ENCODE assay signal across 8 cellular contexts in genomic region chrX:119693032-119693995, GRCh38. TPM values are rescaled to one million over a fixed set of nuclear protein-coding genes. Genes with fewer than 3 reads are reported as not detected.
DNase-seq lines count a peak whose midpoint lies in the region; ATAC-seq and TF ChIP-seq lines count a peak whose summit lies in the region.

Gene SEPTIN6 (minus strand): TSS chrX:119693168. CDS start chrX:119693105, 63 bp downstream.

- CTCF ChIA-PET in AG04450 (lab: Charles Lee) = interaction anchor here (1.0 to 1.7 kb wide), 2 partner anchors 36 to 83 kb away, joined by 4 to 5 read pairs; no protein-coding TSS in a partner anchor

- H3K27me3 ChIP-seq in AG04450 (ENCODE audit: control insufficient read depth, insufficient read depth, low read length) = no peaks in the 10 kb centered on the region
- H3K27me3 ChIP-seq in right lobe of liver = no peaks in the 10 kb centered on the region

- peak; percentile 65 for TF ChIP-seq POLR2A in right lobe of liver (IDR thresholded peaks at IDR 0.05)

- H3K27ac ChIP-seq in AG04450 (ENCODE audit: low read depth, low read length) (no peak within 1 kb of the TSS), right lobe of liver (peak within 1 kb of the TSS; percentile 49 to 88 (median 86))

- ATAC-seq in GM18858 (IDR thresholded peaks at IDR 0.05; ENCODE audit: unreplicated experiment) = peak; percentile 49
- ATAC-seq in HG03066 (IDR thresholded peaks at IDR 0.05; ENCODE audit: low read depth, unreplicated experiment) = peak; percentile 67
- peak; percentile 70 to 78 (median 72) for ATAC-seq in right lobe of liver

- H3K9me3 Mint-ChIP-seq in activated CD4-positive, alpha-beta T cell treated with anti-CD3 and anti-CD28 coated beads, Interleukin-2, amount 10 ng/mL, durations not matched to agents 24 days and 14 days = no peaks in the 10 kb centered on the region

- intact Hi-C loops in activated CD4-positive, alpha-beta T cell treated with anti-CD3 and anti-CD28 coated beads, Interleukin-2, amount 10 ng/mL, durations not matched to agents 24 days and 14 days (cut with micrococcal nuclease) = loop anchor here (1.0 to 5.0 kb wide), 6 partner anchors 38 to 177 kb away; partner anchors contain the start of genes NDUFA1, RNF113A, RPL39 and UBE2A
- intact Hi-C loops in right lobe of liver (cut with DNase I) = no loop called here

- H3K27me3 Mint-ChIP-seq in activated CD4-positive, alpha-beta T cell treated with anti-CD3 and anti-CD28 coated beads, Interleukin-2, amount 10 ng/mL, durations not matched to agents 24 days and 14 days = no peaks in the 10 kb centered on the region

- H3K4me3 Mint-ChIP-seq in activated CD4-positive, alpha-beta T cell treated with anti-CD3 and anti-CD28 coated beads, Interleukin-2, amount 10 ng/mL, durations not matched to agents 24 days and 14 days = peak within 1 kb of the TSS; percentile 96

- DNase-seq in AG04450 (ENCODE audit: low read depth, low spot score) (no peak), NCI-H524 (lab: John Stamatoyannopoulos, UW) (peak; percentile 83 to 92), dedifferentiated amniotic fluid mesenchymal stem cell (ENCODE audit: extremely low spot score) (peak; percentile 22), right lobe of liver (peak; percentile 67 to 78 (median 70))
- peak; percentile 94 for DNase-seq in activated CD4-positive, alpha-beta T cell treated with anti-CD3 and anti-CD28 coated beads, Interleukin-2, amount 10 ng/mL, durations not matched to agents 24 days and 14 days
- peak; percentile 60 to 69 (median 61) for DNase-seq in stimulated activated CD4-positive, alpha-beta T cell treated with anti-CD3 and anti-CD28 coated beads, TNF-alpha, amount 100 ng/mL, for 1 hour (ENCODE audit: low read depth in 3 of 3, low spot score in 1 of 3)

- H3K4me1 Mint-ChIP-seq in activated CD4-positive, alpha-beta T cell treated with anti-CD3 and anti-CD28 coated beads, Interleukin-2, amount 10 ng/mL, durations not matched to agents 24 days and 14 days = peaks cover 4% of the 10 kb centered on the region

- H3K4me3 ChIP-seq in AG04450 (ENCODE audit: low read depth, low read length) (peak within 1 kb of the TSS; percentile 67), right lobe of liver (peak within 1 kb of the TSS; percentile 63 to 68 (median 66))

- H3K36me3 ChIP-seq in right lobe of liver = no peaks in the 10 kb centered on the region

- H3K4me1 ChIP-seq in right lobe of liver = no peaks in the 10 kb centered on the region

- POLR2A ChIA-PET in AG04450 (lab: Yijun Ruan, JAX) = interaction anchor here (0.6 to 1.1 kb wide), 5 partner anchors 36 to 188 kb away, joined by 3 to 13 read pairs (median 3); no protein-coding TSS in a partner anchor

- TF ChIP-seq CTCF in AG04450 (IDR thresholded peaks at IDR 0.05; ENCODE audit: low read depth, low read length) = no peak
- no peak for TF ChIP-seq CTCF in right lobe of liver (IDR thresholded peaks at IDR 0.05)

- H3K27ac Mint-ChIP-seq in activated CD4-positive, alpha-beta T cell treated with anti-CD3 and anti-CD28 coated beads, Interleukin-2, amount 10 ng/mL, durations not matched to agents 24 days and 14 days = peak within 1 kb of the TSS; percentile 99

- peaks cover 4% of the 10 kb centered on the region for H3K36me3 Mint-ChIP-seq in activated CD4-positive, alpha-beta T cell treated with anti-CD3 and anti-CD28 coated beads, Interleukin-2, amount 10 ng/mL, durations not matched to agents 24 days and 14 days (ENCODE audit: low read depth)

- WGBS in right lobe of liver (ENCODE audit: insufficient coverage, low coverage, low lambda C conversion rate, missing lambda C conversion rate) = 14% methylated on average over 11 of the region's 59 CpGs

- H3K9me3 ChIP-seq in AG04450 (ENCODE audit: control insufficient read depth, insufficient read depth, low read length) (no peaks in the 10 kb centered on the region), right lobe of liver (no peaks in the 10 kb centered on the region)

RNA-seq across cellular contexts. Expression of gene SEPTIN6, which starts in this region (rescaled TPM):
- polyA plus RNA-seq in AG04450 (2011; rRNA removed) = 34.4 and 37.0 TPM in 2 replicates
- 37.2 and 41.8 TPM in 2 replicates for polyA minus RNA-seq in AG04450 (2011; rRNA and poly(A)+ RNA removed)
- 151 and 153 TPM in 2 replicates for total RNA-seq in activated CD4-positive, alpha-beta T cell treated with anti-CD3 and anti-CD28 coated beads, Interleukin-2, amount 10 ng/mL, durations not matched to agents 24 days and 14 days
- 10 to 100 TPM; 12.7 to 25.6 (median 19.6) TPM for total RNA-seq in right lobe of liver
